ENCODE assay signal across 23 cellular contexts in genomic region chr4:153619811-153620210, GRCh38.
DNase-seq lines count a peak whose midpoint lies in the region; FAIRE-seq and TF ChIP-seq lines count a peak whose summit lies in the region.
"Had no signal": no experiment of that assay in that cellular context is flagged by ENCODE, and none has a peak within 500 bp of the region (broad histone marks: within the 10 kb centered on the region; RNA-seq: fewer than 3 reads in every experiment).

No MANE protein-coding gene starts in this region.

- DNase-seq in CD14-positive monocyte (ENCODE audit: low spot score) = no peak
- peak; percentile 58 for DNase-seq in H7
- DNase-seq in activated naive CD8-positive, alpha-beta T cell treated with anti-CD3 and anti-CD28 coated beads for 36 hours = no peak
- DNase-seq in nephron progenitor cell = peak; percentile 12
- DNase-seq in RKO (ENCODE audit: low spot score) = no peak
- DNase-seq in GM12892 (ENCODE audit: insufficient read length) = no peak
- DNase-seq in central memory CD4-positive, alpha-beta T cell = no peak
- DNase-seq in NCI-H226 = no peak
- DNase-seq: activated CD4-positive, alpha-beta memory T cell treated with anti-CD3 and anti-CD28 coated beads for 36 hours; body of pancreas; CD4-positive, CD25-positive, alpha-beta regulatory T cell; GM23248; midbrain; NCI-H510A treated with DMSO at 0.1 percent for 48 hours; PC-9; right lobe of liver; Right ventricle myocardium superior; stimulated activated CD4-positive, alpha-beta T cell treated with anti-CD3 and anti-CD28 coated beads, Interleukin-12 subunit alpha, Interleukin-12 subunit beta, amount 100 ng/mL, for 4 hours; stimulated activated CD4-positive, alpha-beta T cell treated with anti-CD3 and anti-CD28 coated beads, Interleukin-4, amount 100 ng/mL, for 4 hours; stimulated activated naive CD8-positive, alpha-beta T cell treated with anti-CD3 and anti-CD28 coated beads, Interleukin-15, amount 100 ng/mL, for 72 hours; SW 1271 had no signal

- no peaks in the 10 kb centered on the region for H3K27me3 ChIP-seq in H7 (ENCODE audit: control insufficient read depth, insufficient read depth, low read length)
- H3K27me3 ChIP-seq: body of pancreas, right lobe of liver, vagina had no signal

- TF ChIP-seq POLR2A in GM12892 (IDR thresholded peaks at IDR 0.05; ENCODE audit: low read depth, low read length) = no peak

- H3K27ac Mint-ChIP-seq in CD14-positive monocyte (peak overlapping the region in 4 of 7 donors; percentile 50 to 77 (median 75)), nephron progenitor cell (peak overlapping the region; percentile 80)
- H3K27ac Mint-ChIP-seq in activated naive CD8-positive, alpha-beta T cell treated with anti-CD3 and anti-CD28 coated beads for 36 hours = peak overlapping the region; percentile 58
- H3K27ac Mint-ChIP-seq: activated CD4-positive, alpha-beta memory T cell treated with anti-CD3 and anti-CD28 coated beads for 36 hours had no signal

- H3K4me3 ChIP-seq in H7 (ENCODE audit: insufficient read depth, low read depth, low read length) = no peak overlapping the region
- H3K4me3 ChIP-seq: body of pancreas, GM23248, PC-9, right lobe of liver, vagina had no signal

- peaks cover 0 to 3% (median 0%) of the 10 kb centered on the region in 7 donors for H3K9me3 Mint-ChIP-seq in CD14-positive monocyte
- no peaks in the 10 kb centered on the region for H3K9me3 Mint-ChIP-seq in activated naive CD8-positive, alpha-beta T cell treated with anti-CD3 and anti-CD28 coated beads for 36 hours
- peaks cover 4% of the 10 kb centered on the region for H3K9me3 Mint-ChIP-seq in nephron progenitor cell
- H3K9me3 Mint-ChIP-seq: activated CD4-positive, alpha-beta memory T cell treated with anti-CD3 and anti-CD28 coated beads for 36 hours; CD4-positive, CD25-positive, alpha-beta regulatory T cell had no signal

- H3K4me3 Mint-ChIP-seq in CD14-positive monocyte = no peak overlapping the region
- no peak overlapping the region for H3K4me3 Mint-ChIP-seq in activated naive CD8-positive, alpha-beta T cell treated with anti-CD3 and anti-CD28 coated beads for 36 hours
- no peak overlapping the region for H3K4me3 Mint-ChIP-seq in nephron progenitor cell
- H3K4me3 Mint-ChIP-seq: activated CD4-positive, alpha-beta memory T cell treated with anti-CD3 and anti-CD28 coated beads for 36 hours; CD4-positive, CD25-positive, alpha-beta regulatory T cell; stimulated activated naive CD8-positive, alpha-beta T cell treated with anti-CD3 and anti-CD28 coated beads, Interleukin-15, amount 100 ng/mL, for 72 hours had no signal

- peaks cover 10% of the 10 kb centered on the region for H3K36me3 ChIP-seq in H7 (replicated peaks; ENCODE audit: control insufficient read depth, insufficient read depth, low read length)

- FAIRE-seq in GM12892 (lab: Jason Lieb, UNC) = no peak
- FAIRE-seq: islet of Langerhans had no signal

- TF ChIP-seq CTCF in CD14-positive monocyte (IDR thresholded peaks at IDR 0.05) = no peak
- no peak for TF ChIP-seq CTCF in nephron progenitor cell (IDR thresholded peaks at IDR 0.05)

- H3K27me3 Mint-ChIP-seq in CD14-positive monocyte (ENCODE audit: low read depth in 3 of 3) (peaks cover 0 to 4% (median 0%) of the 10 kb centered on the region in 3 donors), nephron progenitor cell (ENCODE audit: low read depth, poor library complexity) (no peaks in the 10 kb centered on the region)
- H3K27me3 Mint-ChIP-seq in activated naive CD8-positive, alpha-beta T cell treated with anti-CD3 and anti-CD28 coated beads for 36 hours = no peaks in the 10 kb centered on the region
- H3K27me3 Mint-ChIP-seq: activated CD4-positive, alpha-beta memory T cell treated with anti-CD3 and anti-CD28 coated beads for 36 hours; CD4-positive, CD25-positive, alpha-beta regulatory T cell; stimulated activated naive CD8-positive, alpha-beta T cell treated with anti-CD3 and anti-CD28 coated beads, Interleukin-15, amount 100 ng/mL, for 72 hours had no signal

- H3K36me3 Mint-ChIP-seq in CD14-positive monocyte (peaks cover 75 to 84% of the 10 kb centered on the region in 2 donors), nephron progenitor cell (ENCODE audit: low read depth) (peaks cover 73% of the 10 kb centered on the region)
- peaks cover 48% of the 10 kb centered on the region for H3K36me3 Mint-ChIP-seq in activated naive CD8-positive, alpha-beta T cell treated with anti-CD3 and anti-CD28 coated beads for 36 hours

- intact Hi-C loops in CD14-positive monocyte (cut with micrococcal nuclease) = no loop called here

- H3K4me1 Mint-ChIP-seq in CD14-positive monocyte (peaks cover 45% of the 10 kb centered on the region), nephron progenitor cell (peaks cover 45% of the 10 kb centered on the region)
- peaks cover 43% of the 10 kb centered on the region for H3K4me1 Mint-ChIP-seq in activated naive CD8-positive, alpha-beta T cell treated with anti-CD3 and anti-CD28 coated beads for 36 hours

Comparison
In these comparisons a context has a peak if more than half of its experiments do, and no peak if none do; other contexts are left out.
1. DNase-seq: peak in H7 (single experiment) and nephron progenitor cell (single experiment); none in CD14-positive monocyte (single experiment), activated naive CD8-positive, alpha-beta T cell treated with anti-CD3 and anti-CD28 coated beads for 36 hours (single experiment), RKO (single experiment), GM12892 (single experiment), central memory CD4-positive, alpha-beta T cell (single experiment) and NCI-H226 (single experiment).
2. Peak in every context shown above with its lines, with median percentiles within 50 percentile points of each other: H3K27ac Mint-ChIP-seq.